Comparison of ENCODE assay signal across 11 cellular contexts in the genomic region with DNA sequence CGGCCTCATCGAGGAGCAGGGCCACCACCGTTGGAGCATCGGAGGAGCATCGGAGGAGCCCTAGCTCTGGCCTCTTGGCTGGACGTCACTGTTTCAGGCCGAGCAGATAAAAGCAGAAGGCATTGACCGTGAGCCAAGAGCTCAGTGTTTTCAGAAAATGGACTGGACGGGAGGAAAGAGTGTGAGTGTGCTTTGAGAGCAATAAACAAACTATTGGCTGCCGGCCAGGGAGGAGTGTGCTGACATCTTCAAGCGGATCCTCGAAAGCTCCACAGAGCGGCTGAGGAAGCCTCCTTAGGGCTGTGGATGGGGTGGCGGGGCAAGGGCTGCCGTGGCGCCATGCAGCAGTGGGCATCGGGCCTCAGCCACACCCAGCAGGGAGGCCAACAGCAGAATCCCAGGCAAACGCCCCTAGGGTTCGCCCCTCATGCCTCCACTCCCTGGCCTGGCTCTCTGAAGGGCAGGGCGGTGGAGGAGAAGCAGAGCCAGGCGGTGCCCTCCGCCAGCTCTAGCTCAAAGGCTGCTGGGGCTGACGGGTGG. TPM values are rescaled to one million over a fixed set of nuclear protein-coding genes. Genes with fewer than 3 reads are reported as not detected.
A peak's percentile ranks its signal among the peaks of the same experiment; 100 is the strongest.
DNase-seq lines count a peak whose midpoint lies in the region; ATAC-seq and TF ChIP-seq lines count a peak whose summit lies in the region.
"Had no signal": no experiment of that assay in that cellular context is flagged by ENCODE, and none has a peak within 500 bp of the region (broad histone marks: within the 10 kb centered on the region; RNA-seq: fewer than 3 reads in every experiment).

No MANE protein-coding gene starts in this region.

- no peak for ATAC-seq in aorta (ENCODE audit: low FRiP score)

- peak overlapping the region; percentile 29 for H2AK5ac ChIP-seq in mesenchymal stem cell (ENCODE audit: low read length, severe bottlenecking)

- H3K23ac ChIP-seq in mesenchymal stem cell (ENCODE audit: low read length in 2 of 2) = no peak overlapping the region

- H2BK5ac ChIP-seq in mesenchymal stem cell (ENCODE audit: low read depth, low read length, poor library complexity, severe bottlenecking) = no peak overlapping the region

- intact Hi-C loops in aorta (cut with DNase I) = no loop called here

- H2BK15ac ChIP-seq in mesenchymal stem cell (ENCODE audit: low read depth, poor library complexity, severe bottlenecking) = no peak overlapping the region

- 31% methylated on average over 23 of the region's 23 CpGs for WGBS in mesenchymal stem cell
- WGBS in aorta, 2 donors = 79 to 80% methylated on average over 22 to 23 of the region's 23 CpGs

- H3K27me3 ChIP-seq in BLaER1 (no peaks in the 10 kb centered on the region), mesenchymal stem cell (ENCODE audit: control insufficient read depth in 1 of 2, insufficient read depth in 1 of 2, low read length in 2 of 2) (peaks cover 0 to 14% of the 10 kb centered on the region in 2 experiments), aorta (ENCODE audit: control insufficient read depth in 1 of 2, insufficient read depth in 2 of 2, low read length in 1 of 2) (no peaks in the 10 kb centered on the region)
- H3K27me3 ChIP-seq: upper lobe of left lung had no signal

- no peaks in the 10 kb centered on the region for H4K20me1 ChIP-seq in BLaER1

- H3K4me3 Mint-ChIP-seq in brain = no peak overlapping the region

- H3K18ac ChIP-seq in mesenchymal stem cell (ENCODE audit: low read depth in 1 of 2, low read length in 2 of 2) = peak overlapping the region; percentile 56 to 68

- no peaks in the 10 kb centered on the region for H3K79me1 ChIP-seq in mesenchymal stem cell (replicated peaks; ENCODE audit: low read length, poor library complexity, severe bottlenecking)

- DNase-seq in NCI-H2171 treated with DMSO at 0.1 percent for 48 hours (lab: John Stamatoyannopoulos, UW) = peak; percentile 56
- peak; percentile 96 for DNase-seq in mesenchymal stem cell
- DNase-seq in SKM-1 treated with dmso at 0.1 percent for 144 hours (lab: John Stamatoyannopoulos, UW; ENCODE audit: unreplicated experiment) = no peak
- no peak for DNase-seq in KG1 (lab: John Stamatoyannopoulos, UW)
- DNase-seq in aorta = no peak
- no peak for DNase-seq in NCI-H2107 treated with DMSO at 0.1 percent for 48 hours (lab: John Stamatoyannopoulos, UW; ENCODE audit: unreplicated experiment)
- DNase-seq: activated CD4-positive, alpha-beta T cell treated with anti-CD3 and anti-CD28 coated beads for 4 hours; NCI-H524 treated with DMSO at 0.1 percent for 48 hours had no signal

- H3K4me2 ChIP-seq in BLaER1 (peak overlapping the region; percentile 70; the same call in 1 of the 2 replicates), mesenchymal stem cell (ENCODE audit: low read length, poor library complexity, severe bottlenecking) (no peak overlapping the region)

- no peak overlapping the region for H2AFZ ChIP-seq in mesenchymal stem cell (ENCODE audit: low read depth, low read length)

- no peak overlapping the region for H3K4me3 ChIP-seq in BLaER1
- H3K4me3 ChIP-seq in mesenchymal stem cell (ENCODE audit: insufficient read depth in 1 of 2, low read depth in 1 of 2, low read length in 2 of 2) = peak overlapping the region in 1 of 2 experiments; percentile 31
- H3K4me3 ChIP-seq in aorta (ENCODE audit: low read length in 2 of 2) = no peak overlapping the region
- H3K4me3 ChIP-seq: upper lobe of left lung had no signal

- no peaks in the 10 kb centered on the region for H3K27me3 Mint-ChIP-seq in brain

- H3K14ac ChIP-seq in mesenchymal stem cell (ENCODE audit: low read length in 2 of 2) = peak overlapping the region in 1 of 2 experiments; percentile 26

- no peaks in the 10 kb centered on the region for H3K36me3 Mint-ChIP-seq in brain

- H3K9me3 ChIP-seq in BLaER1 (peaks cover 20% of the 10 kb centered on the region), mesenchymal stem cell (ENCODE audit: control insufficient read depth, low read length) (peaks cover 2% of the 10 kb centered on the region), aorta (ENCODE audit: control insufficient read depth, low read length) (no peaks in the 10 kb centered on the region)
- H3K9me3 ChIP-seq: upper lobe of left lung had no signal

- H3K9ac ChIP-seq in BLaER1 (no peak overlapping the region), mesenchymal stem cell (ENCODE audit: low read length) (no peak overlapping the region)

- peak overlapping the region; percentile 16 for H4K8ac ChIP-seq in mesenchymal stem cell (ENCODE audit: low read length)

- H3K4me1 Mint-ChIP-seq in brain = peaks cover 25% of the 10 kb centered on the region

- peak overlapping the region in 4 of 5 experiments; percentile 41 to 63 (median 55) for H3K27ac Mint-ChIP-seq in brain

- peaks cover 0 to 5% (median 2%) of the 10 kb centered on the region in 5 experiments for H3K9me3 Mint-ChIP-seq in brain

- H3K4me1 ChIP-seq in BLaER1 = peaks cover 58% of the 10 kb centered on the region
- peaks cover 5% of the 10 kb centered on the region for H3K4me1 ChIP-seq in mesenchymal stem cell (ENCODE audit: control insufficient read depth, insufficient read depth, low read depth, low read length)
- H3K4me1 ChIP-seq in aorta (ENCODE audit: control insufficient read depth in 1 of 2, insufficient read depth in 2 of 2, low read length in 2 of 2) = no peaks in the 10 kb centered on the region

- peak overlapping the region; percentile 37 to 77 for H3K4ac ChIP-seq in mesenchymal stem cell (ENCODE audit: low read depth in 1 of 2, low read length in 2 of 2)

- no peak overlapping the region for H3K27ac ChIP-seq in BLaER1
- no peak overlapping the region for H3K27ac ChIP-seq in mesenchymal stem cell (ENCODE audit: low read length, poor library complexity, severe bottlenecking)
- H3K27ac ChIP-seq in aorta (ENCODE audit: low read depth in 1 of 2, low read length in 2 of 2) = no peak overlapping the region
- H3K27ac ChIP-seq: upper lobe of left lung had no signal

- no peak overlapping the region for H2BK120ac ChIP-seq in mesenchymal stem cell (ENCODE audit: low read depth, low read length)

- H3K36me3 ChIP-seq in BLaER1 = no peaks in the 10 kb centered on the region
- H3K36me3 ChIP-seq in mesenchymal stem cell (ENCODE audit: control insufficient read depth in 1 of 2, insufficient read depth in 2 of 2, low read depth in 1 of 2, low read length in 2 of 2) = no peaks in the 10 kb centered on the region
- no peaks in the 10 kb centered on the region for H3K36me3 ChIP-seq in aorta (ENCODE audit: control insufficient read depth in 1 of 2, insufficient read depth in 2 of 2, low read length in 1 of 2)
- H3K36me3 ChIP-seq: upper lobe of left lung had no signal

- no peak for TF ChIP-seq CTCF in brain (conservative IDR thresholded peaks at IDR 0.05)

- H2BK12ac ChIP-seq in mesenchymal stem cell (ENCODE audit: low read length in 2 of 2) = peak overlapping the region; percentile 22 to 96

- peak overlapping the region; percentile 44 for H4K91ac ChIP-seq in mesenchymal stem cell (ENCODE audit: low read length)

RNA-seq across cellular contexts. Expression of gene IRS2, which starts 41.8 kb away (rescaled TPM):
- 33.7 TPM for polyA plus RNA-seq in brain (ENCODE audit: insufficient read depth, low read depth, low replicate concordance)
- polyA plus RNA-seq in mesenchymal stem cell (2013, experiment 1 of 2) = 3.5 TPM
- polyA plus RNA-seq in mesenchymal stem cell (2013, experiment 2 of 2) = 3.5 TPM
- total RNA-seq in aorta = 10 to 100 TPM; 15.8 to 31.2 TPM
- polyA plus RNA-seq in aorta = 1 to 10 TPM; 2.5 to 8.1 TPM

Comparison
In these comparisons a context has a peak if more than half of its experiments do, and no peak if none do; other contexts are left out.
1. DNase-seq: peak in NCI-H2171 treated with DMSO at 0.1 percent for 48 hours (single experiment) and mesenchymal stem cell (single experiment); none in SKM-1 treated with dmso at 0.1 percent for 144 hours (single experiment), KG1 (single experiment), aorta (0 of 2) and NCI-H2107 treated with DMSO at 0.1 percent for 48 hours (single experiment).